ENCODE assay signal across 8 cellular contexts in genomic region chr17:81309140-81309858, GRCh38.
A peak's percentile ranks its signal among the peaks of the same experiment; 100 is the strongest.
DNase-seq lines count a peak whose midpoint lies in the region; ATAC-seq and FAIRE-seq lines count a peak whose summit lies in the region.

No MANE protein-coding gene starts in this region.

- no peak overlapping the region for H3K27ac Mint-ChIP-seq in stimulated activated memory B cell treated with anti-CD40 and anti-IgM and Interleukin-4, amounts not matched to agents 10 μg/mL and 1 μg/mL and 100 μg/mL, for 72 hours

- FAIRE-seq in GM19239 (lab: Jason Lieb, UNC): no peak

- H3K9me3 Mint-ChIP-seq in stimulated activated memory B cell treated with anti-CD40 and anti-IgM and Interleukin-4, amounts not matched to agents 10 μg/mL and 1 μg/mL and 100 μg/mL, for 72 hours: no peaks in the 10 kb centered on the region

- H3K4me3 Mint-ChIP-seq in stimulated activated memory B cell treated with anti-CD40 and anti-IgM and Interleukin-4, amounts not matched to agents 10 μg/mL and 1 μg/mL and 100 μg/mL, for 72 hours: no peak overlapping the region

- H3K27me3 Mint-ChIP-seq in stimulated activated memory B cell treated with anti-CD40 and anti-IgM and Interleukin-4, amounts not matched to agents 10 μg/mL and 1 μg/mL and 100 μg/mL, for 72 hours: peaks cover 66% of the 10 kb centered on the region

- H3K36me3 Mint-ChIP-seq in stimulated activated memory B cell treated with anti-CD40 and anti-IgM and Interleukin-4, amounts not matched to agents 10 μg/mL and 1 μg/mL and 100 μg/mL, for 72 hours: no peaks in the 10 kb centered on the region

- peak; percentile 93 for DNase-seq in AG20443 (ENCODE audit: low spot score)
- peak; percentile 71 for DNase-seq in GM19239 (ENCODE audit: insufficient read length, low spot score)
- peak; percentile 84 for DNase-seq in SHP77 treated with DMSO at 0.1 percent for 48 hours (lab: John Stamatoyannopoulos, UW)
- peak; percentile 47 for DNase-seq in cortex of kidney (lab: John Stamatoyannopoulos, UW)
- DNase-seq in left kidney (ENCODE audit: low read depth, low spot score): peak; percentile 89
- DNase-seq in cerebellar nuclear complex (lab: John Stamatoyannopoulos, UW): no peak
- no peak for DNase-seq in NCI-H1436 (lab: John Stamatoyannopoulos, UW)

- peaks cover 15% of the 10 kb centered on the region for H3K4me1 Mint-ChIP-seq in stimulated activated memory B cell treated with anti-CD40 and anti-IgM and Interleukin-4, amounts not matched to agents 10 μg/mL and 1 μg/mL and 100 μg/mL, for 72 hours

- ATAC-seq in stimulated activated memory B cell treated with anti-CD40 and anti-IgM and Interleukin-4, amounts not matched to agents 10 μg/mL and 1 μg/mL and 100 μg/mL, for 72 hours: peak; percentile 63

Comparison
In these comparisons a context has a peak if more than half of its experiments do, and no peak if none do; other contexts are left out.
1. DNase-seq: peak in AG20443 (single experiment), GM19239 (single experiment), SHP77 treated with DMSO at 0.1 percent for 48 hours (single experiment), cortex of kidney (single experiment) and left kidney (single experiment); none in cerebellar nuclear complex (0 of 2) and NCI-H1436 (single experiment).